In genomic region chr11:828501-829115, GRCh38 we compare ENCODE assay signal across 10 cellular contexts. TPM values are rescaled to one million over a fixed set of nuclear protein-coding genes. Genes with fewer than 3 reads are reported as not detected.
DNase-seq lines count a peak whose midpoint lies in the region; ATAC-seq and TF ChIP-seq lines count a peak whose summit lies in the region.
"Had no signal": no experiment of that assay in that cellular context is flagged by ENCODE, and none has a peak within 500 bp of the region (broad histone marks: within the 10 kb centered on the region; RNA-seq: fewer than 3 reads in every experiment).

No MANE protein-coding gene starts in this region.

- H3K4me2 ChIP-seq in GM23338, result peak overlapping the region; percentile 98

- H3K9me3 ChIP-seq in iPS-18c (ENCODE audit: control insufficient read depth, insufficient read depth, low read length) (peaks cover 3% of the 10 kb centered on the region), gastrocnemius medialis (no peaks in the 10 kb centered on the region)

- TF ChIP-seq CTCF in GM23338 (conservative IDR thresholded peaks at IDR 0.05; ENCODE audit: low read depth in 2 of 2) (no peak), WTC11 (IDR thresholded peaks at IDR 0.05) (no peak), gastrocnemius medialis (IDR thresholded peaks at IDR 0.05 in 4 of 5, conservative IDR thresholded peaks at IDR 0.05 in 1 of 5) (no peak)

- peaks cover 60% of the 10 kb centered on the region for H3K27me3 Mint-ChIP-seq in GM23338 (ENCODE audit: insufficient read depth, low read depth, poor library complexity)
- H3K27me3 Mint-ChIP-seq in WTC11 (ENCODE audit: low read depth), result peaks cover 30% of the 10 kb centered on the region

- no peaks in the 10 kb centered on the region for H3K79me2 ChIP-seq in GM23338 (replicated peaks; ENCODE audit: insufficient read depth)

- no peaks in the 10 kb centered on the region for H3K9me2 ChIP-seq in GM23338 (ENCODE audit: insufficient read depth)

- CTCF ChIA-PET in WTC11 (lab: Charles Lee), result interaction anchor here (2.4 to 7.7 kb wide), 5 partner anchors 10 to 20 kb away, joined by 8 to 82 read pairs (median 16); partner anchors contain the start of genes PNPLA2, POLR2L and TSPAN4

- no peak overlapping the region for H2AFZ ChIP-seq in GM23338

- POLR2A ChIA-PET in WTC11 (lab: Charles Lee), result interaction anchor here (0.6 to 4.7 kb wide), 7 partner anchors 9 to 19 kb away, joined by 3 to 38 read pairs (median 5); partner anchors contain the start of genes PNPLA2, RPLP2 and TSPAN4

- no peaks in the 10 kb centered on the region; the same call in 1 of the 2 replicates for H4K20me1 ChIP-seq in GM23338 (replicated peaks; ENCODE audit: insufficient read depth)

- DNase-seq in GM23338 (ENCODE audit: low spot score) (no peak), WTC11 (ENCODE audit: low spot score) (peak; percentile 35), gastrocnemius medialis (no peak), iPS-NIHi7 (ENCODE audit: extremely low spot score) (no peak)
- DNase-seq: effector memory CD4-positive, alpha-beta T cell; stimulated activated CD4-positive, alpha-beta T cell treated with anti-CD3 and anti-CD28 coated beads, Interleukin-4, amount 100 ng/mL, for 1 hour had no signal

- H3K4me1 ChIP-seq in GM23338 (ENCODE audit: insufficient read depth), result peaks cover 28% of the 10 kb centered on the region
- peaks cover 6 to 37% of the 10 kb centered on the region in 2 donors for H3K4me1 ChIP-seq in gastrocnemius medialis

- intact Hi-C loops in gastrocnemius medialis (cut with DNase I; ENCODE audit: low total_unique reads), result no loop called here

- no peak overlapping the region for H3K27ac Mint-ChIP-seq in GM23338
- no peak overlapping the region for H3K27ac Mint-ChIP-seq in WTC11

- peak overlapping the region; percentile 79 for H3K4me3 Mint-ChIP-seq in GM23338
- H3K4me3 Mint-ChIP-seq in WTC11, result peak overlapping the region; percentile 76

- no peak for ATAC-seq in GM23338
- ATAC-seq in WTC11, result no peak
- no peak for ATAC-seq in gastrocnemius medialis
- no peak for ATAC-seq in GM21717 (IDR thresholded peaks at IDR 0.05; ENCODE audit: unreplicated experiment)
- no peak for ATAC-seq in HG02610 (IDR thresholded peaks at IDR 0.05; ENCODE audit: unreplicated experiment)
- ATAC-seq in GM21737 (IDR thresholded peaks at IDR 0.05; ENCODE audit: unreplicated experiment), result no peak

- H3K27ac ChIP-seq in GM23338 (ENCODE audit: low read depth) (no peak overlapping the region), gastrocnemius medialis (peak overlapping the region; percentile 20 to 75 (median 68))

- H3K36me3 Mint-ChIP-seq in GM23338 (ENCODE audit: low read depth), result peaks cover 7% of the 10 kb centered on the region; the same call in 1 of the 3 replicates
- H3K36me3 Mint-ChIP-seq in WTC11, result no peaks in the 10 kb centered on the region

- no peaks in the 10 kb centered on the region; the same call in 2 of the 3 replicates for H3K9me3 Mint-ChIP-seq in GM23338
- no peaks in the 10 kb centered on the region for H3K9me3 Mint-ChIP-seq in WTC11

- in situ Hi-C loops in gastrocnemius medialis (cut with MboI; ENCODE audit: low sequenced_read_pairs in 4 of 4), result no loop called here

- H3K27me3 ChIP-seq in GM23338 (ENCODE audit: insufficient read depth) (peaks cover 28% of the 10 kb centered on the region), gastrocnemius medialis (peaks cover 18 to 40% (median 38%) of the 10 kb centered on the region in 3 donors)

- H3K4me1 Mint-ChIP-seq in GM23338 (peaks cover 43% of the 10 kb centered on the region), WTC11 (peaks cover 41% of the 10 kb centered on the region)

- TF ChIP-seq POLR2A in gastrocnemius medialis (IDR thresholded peaks at IDR 0.05), result no peak

- peaks cover 24% of the 10 kb centered on the region for H3F3A ChIP-seq in GM23338 (replicated peaks; ENCODE audit: low read depth)

- H3K36me3 ChIP-seq in GM23338 (ENCODE audit: insufficient read depth) (no peaks in the 10 kb centered on the region), gastrocnemius medialis (peaks cover 0 to 20% of the 10 kb centered on the region in 2 donors)

- H3K4me3 ChIP-seq in GM23338 (peak overlapping the region; percentile 89), iPS-18c (ENCODE audit: insufficient read depth, low read depth, low read length) (peak overlapping the region; percentile 57), gastrocnemius medialis (peak overlapping the region in 2 of 4 donors; percentile 54 to 59)

TF ChIP-seq in GM23338, 12 proteins besides CTCF, POLR2A, EP300 and RAD21:
- TF ChIP-seq ETS1 (IDR thresholded peaks at IDR 0.05) (no peak; the same call in 1 of the 2 replicates), EZH2phosphoT487 (IDR thresholded peaks at IDR 0.05; ENCODE audit: unreplicated experiment) (no peak), JUNB (IDR thresholded peaks at IDR 0.05; ENCODE audit: unreplicated experiment) (no peak), STAT1 (IDR thresholded peaks at IDR 0.05; ENCODE audit: unreplicated experiment) (no peak), ZNF114 (CRISPR knock-in tag; IDR thresholded peaks at IDR 0.05) (no peak)
TF ChIP-seq in GM23338: peak in this region for 0.

TF ChIP-seq in WTC11, 78 proteins besides CTCF, POLR2A, EP300 and RAD21 (continues in another document):
- TF ChIP-seq IRF2 (CRISPR knock-in tag; IDR thresholded peaks at IDR 0.05; ENCODE audit: borderline replicate concordance, low read depth) (no peak), FOXJ3 (CRISPR knock-in tag; IDR thresholded peaks at IDR 0.05; ENCODE audit: borderline replicate concordance) (no peak), MXD4 (CRISPR knock-in tag; IDR thresholded peaks at IDR 0.05; ENCODE audit: borderline replicate concordance) (no peak), E2F4 (CRISPR knock-in tag; IDR thresholded peaks at IDR 0.05; ENCODE audit: borderline replicate concordance, low read depth) (no peak), SOX15 (CRISPR knock-in tag; IDR thresholded peaks at IDR 0.05) (no peak), PRRX2 (CRISPR knock-in tag; IDR thresholded peaks at IDR 0.05) (no peak), FOXP4 (CRISPR knock-in tag; IDR thresholded peaks at IDR 0.05) (no peak), CBFB (CRISPR knock-in tag; IDR thresholded peaks at IDR 0.05; ENCODE audit: low read depth) (no peak)

RNA-seq across cellular contexts. Expression of gene CRACR2B, which starts 0.9 kb away (rescaled TPM):
- 58.0 and 64.1 TPM in 2 replicates for total RNA-seq in GM23338 (2014; rRNA removed; shearing (Covaris generic))
- 55.9 and 59.4 TPM in 2 replicates for polyA plus RNA-seq in GM23338 (2016; fragmentation: Nextera tagmentation; extraction: Ambion mirVana)
- 46.5 to 58.6 TPM (median 55.9 TPM) in 3 replicates for total RNA-seq in WTC11 (2021)
- total RNA-seq in gastrocnemius medialis, result 1 to 10 TPM; 3.3 to 4.5 (median 4.0) TPM

RNA-seq across cellular contexts. Expression of gene CD151, which starts 4.1 kb away (rescaled TPM):
- total RNA-seq in GM23338 (2014; rRNA removed; shearing (Covaris generic)), result 109 and 119 TPM in 2 replicates
- polyA plus RNA-seq in GM23338 (2016; fragmentation: Nextera tagmentation; extraction: Ambion mirVana), result 62.9 and 64.4 TPM in 2 replicates
- 115 to 127 TPM (median 116 TPM) in 3 replicates for total RNA-seq in WTC11 (2021)
- 100 to 1,000 TPM in 3 of 4 donors, 10 to 100 TPM in 1; 77.0 to 206 (median 169) TPM for total RNA-seq in gastrocnemius medialis

RNA-seq across cellular contexts. Expression of gene PNPLA2, which starts 9.9 kb away (rescaled TPM):
- total RNA-seq in GM23338 (2014; rRNA removed; shearing (Covaris generic)), result 33.4 and 45.6 TPM in 2 replicates
- polyA plus RNA-seq in GM23338 (2016; fragmentation: Nextera tagmentation; extraction: Ambion mirVana), result 31.1 and 32.3 TPM in 2 replicates
- total RNA-seq in WTC11 (2021) (66.5 to 83.4 TPM (median 81.9 TPM) in 3 replicates), gastrocnemius medialis (10 to 100 TPM; 58.9 to 93.3 (median 91.7) TPM)

RNA-seq across cellular contexts. Expression of gene POLR2L, which starts 13.7 kb away (rescaled TPM):
- 32.2 and 34.0 TPM in 2 replicates for total RNA-seq in GM23338 (2014; rRNA removed; shearing (Covaris generic))
- polyA plus RNA-seq in GM23338 (2016; fragmentation: Nextera tagmentation; extraction: Ambion mirVana), result 369 TPM in 2 replicates
- 138 to 152 TPM (median 144 TPM) in 3 replicates for total RNA-seq in WTC11 (2021)
- 10 to 100 TPM; 66.0 to 94.6 (median 81.2) TPM for total RNA-seq in gastrocnemius medialis

RNA-seq across cellular contexts. Expression of gene TSPAN4, which starts 14.0 kb away (rescaled TPM):
- 145 and 150 TPM in 2 replicates for total RNA-seq in GM23338 (2014; rRNA removed; shearing (Covaris generic))
- 76.8 and 88.4 TPM in 2 replicates for polyA plus RNA-seq in GM23338 (2016; fragmentation: Nextera tagmentation; extraction: Ambion mirVana)
- total RNA-seq in WTC11 (2021), result 92.8 to 95.2 TPM (median 94.3 TPM) in 3 replicates
- 10 to 100 TPM; 14.4 to 34.8 (median 21.5) TPM for total RNA-seq in gastrocnemius medialis
